Comparison of ENCODE assay signal across 4 cellular contexts in the genomic region with DNA sequence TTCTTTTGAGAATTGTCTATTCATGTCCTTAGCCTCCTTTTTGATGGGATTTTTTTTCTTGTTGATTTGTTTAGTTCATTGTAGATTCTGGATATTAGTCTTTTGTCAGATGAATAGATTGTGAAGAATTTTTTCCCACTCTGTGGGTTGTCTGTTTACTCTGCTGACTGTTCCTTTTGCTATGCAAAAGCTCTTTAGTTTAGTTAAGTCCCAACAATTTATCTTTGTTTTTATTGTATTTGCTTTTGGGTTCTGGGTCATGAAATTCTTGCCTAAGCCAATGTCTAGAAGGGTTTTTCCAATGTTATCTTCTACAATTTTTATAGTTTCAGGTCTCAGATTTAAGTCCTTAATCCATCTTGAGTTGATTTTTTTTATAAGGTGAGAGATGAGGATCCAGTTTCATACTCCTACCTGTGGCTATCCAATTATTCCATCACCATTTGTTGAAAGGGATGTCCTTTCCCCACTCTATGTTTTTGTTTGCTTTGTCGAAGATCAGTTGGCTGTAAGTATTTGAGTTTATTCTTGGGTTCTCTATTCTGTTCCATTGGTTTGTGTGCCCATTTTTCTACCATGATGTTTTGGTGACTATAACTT. TPM values are rescaled to one million over a fixed set of nuclear protein-coding genes. Genes with fewer than 3 reads are reported as not detected.
"Had no signal": no experiment of that assay in that cellular context is flagged by ENCODE, and none has a peak within 500 bp of the region (broad histone marks: within the 10 kb centered on the region; RNA-seq: fewer than 3 reads in every experiment).

No MANE protein-coding gene starts in this region.

RNA-seq across cellular contexts. Expression of a gene that starts 20.7 kb away (rescaled TPM):
- total RNA-seq: OCI-LY7, Peyer's patch, Right ventricle myocardium superior, SJSA1 had no signal
